Comparison of ENCODE assay signal across 1 cellular context in genomic region chr14:54568821-54569591, GRCh38.
TF ChIP-seq lines count a peak whose summit lies in the region.

No MANE protein-coding gene starts in this region.

TF ChIP-seq in WTC11, 78 proteins besides CTCF, POLR2A, EP300 and RAD21 (continued from another document):
- no peak for TF ChIP-seq PRDM15 (CRISPR knock-in tag; IDR thresholded peaks at IDR 0.05)
- no peak for TF ChIP-seq ZNF219 (CRISPR knock-in tag; IDR thresholded peaks at IDR 0.05; ENCODE audit: borderline replicate concordance)
- TF ChIP-seq MAX (CRISPR knock-in tag; IDR thresholded peaks at IDR 0.05), result no peak
- TF ChIP-seq ERG (CRISPR knock-in tag; IDR thresholded peaks at IDR 0.05), result no peak
